14 cellular contexts compared by ENCODE assay signal in genomic region chr9:89173072-89173471, GRCh38. TPM values are rescaled to one million over a fixed set of nuclear protein-coding genes. Genes with fewer than 3 reads are reported as not detected.
DNase-seq lines count a peak whose midpoint lies in the region; ATAC-seq and TF ChIP-seq lines count a peak whose summit lies in the region.
"Had no signal": no experiment of that assay in that cellular context is flagged by ENCODE, and none has a peak within 500 bp of the region (broad histone marks: within the 10 kb centered on the region; RNA-seq: fewer than 3 reads in every experiment).

No MANE protein-coding gene starts in this region.

- no peaks in the 10 kb centered on the region for H3K36me3 ChIP-seq in esophagus muscularis mucosa
- peaks cover 26% of the 10 kb centered on the region for H3K36me3 ChIP-seq in BE2C

- TF ChIP-seq EP300 in esophagus muscularis mucosa (IDR thresholded peaks at IDR 0.05) = no peak

- TF ChIP-seq CTCF in esophagus muscularis mucosa (IDR thresholded peaks at IDR 0.05) = no peak
- TF ChIP-seq CTCF in neural crest cell (conservative IDR thresholded peaks at IDR 0.05) = no peak
- TF ChIP-seq CTCF in BE2C (IDR thresholded peaks at IDR 0.05; ENCODE audit: low read depth, low read length) = no peak

- H3K4me1 Mint-ChIP-seq in T-helper 17 cell (no peaks in the 10 kb centered on the region), neural crest cell (peaks cover 50% of the 10 kb centered on the region)

- no peaks in the 10 kb centered on the region for H3K36me3 Mint-ChIP-seq in T-helper 17 cell (ENCODE audit: low read depth)
- peaks cover 2% of the 10 kb centered on the region for H3K36me3 Mint-ChIP-seq in neural crest cell (ENCODE audit: low read depth)

- peaks cover 0 to 48% (median 15%) of the 10 kb centered on the region in 4 donors for H3K27me3 ChIP-seq in esophagus muscularis mucosa
- no peaks in the 10 kb centered on the region for H3K27me3 ChIP-seq in BE2C

- H3K4me1 ChIP-seq in esophagus muscularis mucosa = peaks cover 8 to 21% (median 16%) of the 10 kb centered on the region in 4 donors
- peaks cover 6% of the 10 kb centered on the region for H3K4me1 ChIP-seq in BE2C
- H3K4me1 ChIP-seq: Caco-2 had no signal

- H3K9me3 Mint-ChIP-seq in neural crest cell = no peaks in the 10 kb centered on the region
- H3K9me3 Mint-ChIP-seq: CD4-positive, alpha-beta T cell; H9 had no signal

- no peak for DNase-seq in T-helper 17 cell
- DNase-seq in esophagus muscularis mucosa (ENCODE audit: extremely low spot score) = peak; percentile 84
- no peak for DNase-seq in neural crest cell (ENCODE audit: low read depth, low spot score)
- no peak for DNase-seq in NCI-H1105 treated with DMSO at 0.1 percent for 48 hours (lab: John Stamatoyannopoulos, UW)
- no peak for DNase-seq in BE2C
- DNase-seq: ACHN; Caco-2; CD4-positive, alpha-beta T cell; GOT3; H9 had no signal

- H3K27ac ChIP-seq in esophagus muscularis mucosa (replicated peaks in 1 of 4) = no peak overlapping the region
- H3K27ac ChIP-seq: C4-2B had no signal

- peak overlapping the region; percentile 32 for H3K27ac Mint-ChIP-seq in T-helper 17 cell
- no peak overlapping the region for H3K27ac Mint-ChIP-seq in neural crest cell (ENCODE audit: unreplicated experiment)
- H3K27ac Mint-ChIP-seq: CD4-positive, alpha-beta T cell; H9 had no signal

- no peak for TF ChIP-seq POLR2A in esophagus muscularis mucosa (IDR thresholded peaks at IDR 0.05; ENCODE audit: low read depth)

- H3K9me3 ChIP-seq in T-helper 17 cell (ENCODE audit: control insufficient read depth, low read length, poor library complexity, severe bottlenecking) (no peaks in the 10 kb centered on the region), esophagus muscularis mucosa (no peaks in the 10 kb centered on the region), BE2C (no peaks in the 10 kb centered on the region)
- H3K9me3 ChIP-seq: Caco-2 had no signal

- ATAC-seq in T-helper 17 cell = no peak
- no peak for ATAC-seq in GM19452 (IDR thresholded peaks at IDR 0.05; ENCODE audit: unreplicated experiment)
- no peak for ATAC-seq in HG03135 (IDR thresholded peaks at IDR 0.05; ENCODE audit: unreplicated experiment)
- ATAC-seq: HepG2 had no signal

- WGBS in esophagus muscularis mucosa = 90% methylated on average over 5 of the region's 5 CpGs

- H3K4me3 ChIP-seq in esophagus muscularis mucosa = no peak overlapping the region
- no peak overlapping the region for H3K4me3 ChIP-seq in BE2C (ENCODE audit: low read depth, low read length)

- H3K27me3 Mint-ChIP-seq in T-helper 17 cell (peaks cover 47% of the 10 kb centered on the region), neural crest cell (ENCODE audit: low read depth) (no peaks in the 10 kb centered on the region)

- H3K4me3 Mint-ChIP-seq in T-helper 17 cell = no peak overlapping the region
- H3K4me3 Mint-ChIP-seq in neural crest cell = peak overlapping the region; percentile 24
- H3K4me3 Mint-ChIP-seq: CD4-positive, alpha-beta T cell; H9 had no signal

- intact Hi-C loops in esophagus muscularis mucosa (cut with DNase I) = loop anchor here (10.0 kb wide), 1 partner anchor 132 kb away; no protein-coding TSS in a partner anchor

RNA-seq across cellular contexts. Expression of gene SHC3, which starts 5.5 kb away (rescaled TPM):
- total RNA-seq in T-helper 17 cell = not detected
- total RNA-seq in esophagus muscularis mucosa = 1 to 10 TPM; 2.2 to 4.0 (median 3.1) TPM
- 14.9 and 17.7 TPM in 2 replicates for total RNA-seq in neural crest cell
- 6.3 TPM for polyA plus RNA-seq in BE2C (2012; ENCODE audit: insufficient read depth, insufficient read length, low read depth)
- total RNA-seq: CD4-positive, alpha-beta T cell had no signal
